ENCODE assay signal across 9 cellular contexts in genomic region chr2:155310589-155310988, GRCh38.
DNase-seq lines count a peak whose midpoint lies in the region; ATAC-seq and TF ChIP-seq lines count a peak whose summit lies in the region.
"Had no signal": no experiment of that assay in that cellular context is flagged by ENCODE, and none has a peak within 500 bp of the region (broad histone marks: within the 10 kb centered on the region; RNA-seq: fewer than 3 reads in every experiment).

No MANE protein-coding gene starts in this region.

- peak; percentile 46 to 75 (median 62) for ATAC-seq in right lobe of liver
- no peak for ATAC-seq in CD4-positive, alpha-beta T cell (ENCODE audit: poor library complexity)
- ATAC-seq in natural killer cell treated with Interleukin-12 subunit alpha and Interleukin-12 subunit beta and Interleukin-15 and Interleukin-18, amount 100 ng/mL, for 72 hours = no peak

- no peak for TF ChIP-seq POLR2A in right lobe of liver (IDR thresholded peaks at IDR 0.05)

- no peaks in the 10 kb centered on the region for H3K36me3 Mint-ChIP-seq in CD4-positive, alpha-beta T cell (ENCODE audit: low read depth)
- no peaks in the 10 kb centered on the region for H3K36me3 Mint-ChIP-seq in natural killer cell treated with Interleukin-12 subunit alpha and Interleukin-12 subunit beta and Interleukin-15 and Interleukin-18, amount 100 ng/mL, for 72 hours
- H3K36me3 Mint-ChIP-seq: memory B cell had no signal

- H3K4me1 Mint-ChIP-seq in CD4-positive, alpha-beta T cell (ENCODE audit: low read depth) = no peaks in the 10 kb centered on the region
- H3K4me1 Mint-ChIP-seq in natural killer cell treated with Interleukin-12 subunit alpha and Interleukin-12 subunit beta and Interleukin-15 and Interleukin-18, amount 100 ng/mL, for 72 hours (ENCODE audit: low read depth in 2 of 2) = no peaks in the 10 kb centered on the region
- H3K4me1 Mint-ChIP-seq: memory B cell had no signal

- H3K9me2 ChIP-seq in GM23248 (ENCODE audit: insufficient read depth) = no peaks in the 10 kb centered on the region

- no peak overlapping the region for H3K27ac ChIP-seq in GM23248
- H3K27ac ChIP-seq in right lobe of liver = no peak overlapping the region
- H3K27ac ChIP-seq in CD4-positive, alpha-beta T cell (ENCODE audit: low read depth, low read length) = no peak overlapping the region

- POLR2A ChIA-PET in CD4-positive, alpha-beta T cell (lab: Charles Lee) = no interaction called here

- H3K4me1 ChIP-seq in GM23248 (ENCODE audit: insufficient read depth) (no peaks in the 10 kb centered on the region), right lobe of liver (peaks cover 0 to 2% (median 0%) of the 10 kb centered on the region in 4 donors)

- H3K9ac ChIP-seq in GM23248 = no peak overlapping the region

- DNase-seq in DMS114 treated with DMSO at 0.1 percent for 48 hours (lab: John Stamatoyannopoulos, UW; ENCODE audit: unreplicated experiment) (peak; percentile 7), GM23248 (peak; percentile 55), NCI-H1694 (lab: John Stamatoyannopoulos, UW) (peak; percentile 57), astrocyte of the hippocampus (ENCODE audit: low read depth, low spot score) (peak; percentile 49), right lobe of liver (no peak), GDM1 (lab: John Stamatoyannopoulos, UW) (no peak)
- DNase-seq in CD4-positive, alpha-beta T cell = no peak
- no peak for DNase-seq in natural killer cell treated with Interleukin-12 subunit alpha and Interleukin-12 subunit beta and Interleukin-15 and Interleukin-18, amount 100 ng/mL, for 72 hours (ENCODE audit: low spot score)

- no peak overlapping the region for H2AFZ ChIP-seq in GM23248

- H4K20me1 ChIP-seq in GM23248 (ENCODE audit: insufficient read depth) = no peaks in the 10 kb centered on the region

- H3K4me3 ChIP-seq in GM23248 = no peak overlapping the region
- H3K4me3 ChIP-seq in right lobe of liver = no peak overlapping the region

- H3F3A ChIP-seq in GM23248 (ENCODE audit: insufficient read depth) = no peaks in the 10 kb centered on the region

- WGBS in GM23248 (ENCODE audit: low coverage in 1 of 2, low lambda C conversion rate in 2 of 2, missing lambda C conversion rate in 2 of 2), 2 experiments = 9 to 11% methylated on average over 3 of the region's 3 CpGs
- 0% methylated on average over 3 of the region's 3 CpGs for WGBS in right lobe of liver (ENCODE audit: insufficient coverage, low coverage, low lambda C conversion rate, missing lambda C conversion rate)

- H3K27me3 ChIP-seq in GM23248 (replicated peaks; ENCODE audit: insufficient read depth) (no peaks in the 10 kb centered on the region), right lobe of liver (no peaks in the 10 kb centered on the region)
- no peaks in the 10 kb centered on the region for H3K27me3 ChIP-seq in CD4-positive, alpha-beta T cell (ENCODE audit: control insufficient read depth, insufficient read depth, low read length)

- H3K27me3 Mint-ChIP-seq in CD4-positive, alpha-beta T cell = no peaks in the 10 kb centered on the region
- H3K27me3 Mint-ChIP-seq in natural killer cell treated with Interleukin-12 subunit alpha and Interleukin-12 subunit beta and Interleukin-15 and Interleukin-18, amount 100 ng/mL, for 72 hours = no peaks in the 10 kb centered on the region
- H3K27me3 Mint-ChIP-seq: memory B cell had no signal

- H3K9me3 ChIP-seq in GM23248 (ENCODE audit: low read depth) (no peaks in the 10 kb centered on the region), right lobe of liver (no peaks in the 10 kb centered on the region)
- no peaks in the 10 kb centered on the region for H3K9me3 ChIP-seq in CD4-positive, alpha-beta T cell (ENCODE audit: control insufficient read depth, low read length)

- H3K4me3 Mint-ChIP-seq in CD4-positive, alpha-beta T cell = no peak overlapping the region
- no peak overlapping the region for H3K4me3 Mint-ChIP-seq in natural killer cell treated with Interleukin-12 subunit alpha and Interleukin-12 subunit beta and Interleukin-15 and Interleukin-18, amount 100 ng/mL, for 72 hours
- H3K4me3 Mint-ChIP-seq: memory B cell had no signal

- no peaks in the 10 kb centered on the region for H3K79me2 ChIP-seq in GM23248 (ENCODE audit: insufficient read depth)

- H3K27ac Mint-ChIP-seq in CD4-positive, alpha-beta T cell = no peak overlapping the region
- no peak overlapping the region for H3K27ac Mint-ChIP-seq in natural killer cell treated with Interleukin-12 subunit alpha and Interleukin-12 subunit beta and Interleukin-15 and Interleukin-18, amount 100 ng/mL, for 72 hours
- H3K27ac Mint-ChIP-seq: memory B cell had no signal

- CTCF ChIA-PET in CD4-positive, alpha-beta T cell (lab: Charles Lee) = no interaction called here

- TF ChIP-seq CTCF in right lobe of liver (IDR thresholded peaks at IDR 0.05) = peak; percentile 38 to 63 (median 59)
- TF ChIP-seq CTCF in CD4-positive, alpha-beta T cell (IDR thresholded peaks at IDR 0.05) = no peak

- intact Hi-C loops in right lobe of liver (cut with DNase I) = no loop called here
- intact Hi-C loops in CD4-positive, alpha-beta T cell (cut with DNase I, micrococcal nuclease) = no loop called here

- in situ Hi-C loops in GM23248 (cut with MboI) = no loop called here

- no peak overlapping the region for H3K4me2 ChIP-seq in GM23248 (ENCODE audit: unreplicated experiment)

- no peaks in the 10 kb centered on the region for H3K9me3 Mint-ChIP-seq in CD4-positive, alpha-beta T cell
- H3K9me3 Mint-ChIP-seq in natural killer cell treated with Interleukin-12 subunit alpha and Interleukin-12 subunit beta and Interleukin-15 and Interleukin-18, amount 100 ng/mL, for 72 hours = no peaks in the 10 kb centered on the region
- H3K9me3 Mint-ChIP-seq: memory B cell had no signal

- H3K36me3 ChIP-seq in GM23248 (ENCODE audit: low read depth) (no peaks in the 10 kb centered on the region), right lobe of liver (no peaks in the 10 kb centered on the region)

Comparison
In these comparisons a context has a peak if more than half of its experiments do, and no peak if none do; other contexts are left out.
1. DNase-seq: peak in DMS114 treated with DMSO at 0.1 percent for 48 hours (single experiment), GM23248 (single experiment), NCI-H1694 (single experiment) and astrocyte of the hippocampus (single experiment); none in right lobe of liver (0 of 3), GDM1 (single experiment), CD4-positive, alpha-beta T cell (0 of 10) and natural killer cell treated with Interleukin-12 subunit alpha and Interleukin-12 subunit beta and Interleukin-15 and Interleukin-18, amount 100 ng/mL, for 72 hours (single experiment).
2. ATAC-seq: peak in right lobe of liver (4 of 4); none in CD4-positive, alpha-beta T cell (single experiment) and natural killer cell treated with Interleukin-12 subunit alpha and Interleukin-12 subunit beta and Interleukin-15 and Interleukin-18, amount 100 ng/mL, for 72 hours (0 of 2).